ENCODE assay signal across 1 cellular context in genomic region chr20:6074145-6074561, GRCh38.
TF ChIP-seq lines count a peak whose summit lies in the region.

No MANE protein-coding gene starts in this region.

TF ChIP-seq in HepG2, 621 proteins besides CTCF, POLR2A, EP300 and RAD21 (continued from another document and continues in another):
- TF ChIP-seq RERE (CRISPR knock-in tag; IDR thresholded peaks at IDR 0.05; ENCODE audit: low read depth): no peak
- no peak for TF ChIP-seq IRF1 (CRISPR knock-in tag; IDR thresholded peaks at IDR 0.05; ENCODE audit: low read depth)
- TF ChIP-seq SIN3A (IDR thresholded peaks at IDR 0.05; ENCODE audit: borderline replicate concordance, low read depth, low read length): no peak
- no peak for TF ChIP-seq SPEN (CRISPR knock-in tag; IDR thresholded peaks at IDR 0.05; ENCODE audit: low read depth)
- TF ChIP-seq THAP11 (CRISPR knock-in tag; IDR thresholded peaks at IDR 0.05): 0 out of 2 replicates have a peak, but pooled peaks have one; percentile 34
- TF ChIP-seq ZZZ3 (CRISPR knock-in tag; IDR thresholded peaks at IDR 0.05; ENCODE audit: borderline replicate concordance): no peak
- TF ChIP-seq MIXL1 (CRISPR knock-in tag; IDR thresholded peaks at IDR 0.05): peak; percentile 84
- TF ChIP-seq TP53 (CRISPR knock-in tag; conservative IDR thresholded peaks at IDR 0.05): no peak
- no peak for TF ChIP-seq XBP1 (CRISPR knock-in tag; IDR thresholded peaks at IDR 0.05)
- TF ChIP-seq ZNF20 (CRISPR knock-in tag; IDR thresholded peaks at IDR 0.05): no peak
- TF ChIP-seq BRCA1 (CRISPR knock-in tag; IDR thresholded peaks at IDR 0.05): no peak
- TF ChIP-seq NFE2 (CRISPR knock-in tag; IDR thresholded peaks at IDR 0.05): no peak
- TF ChIP-seq ZNF513 (CRISPR knock-in tag; conservative IDR thresholded peaks at IDR 0.05): no peak
- no peak for TF ChIP-seq HOXA5 (CRISPR knock-in tag; IDR thresholded peaks at IDR 0.05)
- TF ChIP-seq TBX2 (CRISPR knock-in tag; IDR thresholded peaks at IDR 0.05; ENCODE audit: borderline replicate concordance): no peak
- no peak for TF ChIP-seq ZNF280B (CRISPR knock-in tag; IDR thresholded peaks at IDR 0.05; ENCODE audit: borderline replicate concordance)
- TF ChIP-seq ZNF558 (CRISPR knock-in tag; IDR thresholded peaks at IDR 0.05; ENCODE audit: borderline replicate concordance): no peak
- peak; percentile 72 for TF ChIP-seq XRCC5 (optimal IDR thresholded peaks at IDR 0.05; ENCODE audit: low read length)
- no peak for TF ChIP-seq FOXJ3 (CRISPR knock-in tag; IDR thresholded peaks at IDR 0.05; ENCODE audit: borderline replicate concordance)
- TF ChIP-seq MYC (CRISPR knock-in tag; IDR thresholded peaks at IDR 0.05; ENCODE audit: borderline replicate concordance): peak; percentile 30; the same call in 1 of the 2 replicates
- TF ChIP-seq TGIF2 (CRISPR knock-in tag; IDR thresholded peaks at IDR 0.05): no peak
- no peak for TF ChIP-seq KDM5B (CRISPR knock-in tag; IDR thresholded peaks at IDR 0.05; ENCODE audit: borderline replicate concordance)
- no peak for TF ChIP-seq PRDM4 (CRISPR knock-in tag; IDR thresholded peaks at IDR 0.05; ENCODE audit: borderline replicate concordance)
- TF ChIP-seq ZNF543 (CRISPR knock-in tag; IDR thresholded peaks at IDR 0.05): no peak
- TF ChIP-seq CREBL2 (CRISPR knock-in tag; IDR thresholded peaks at IDR 0.05; ENCODE audit: borderline replicate concordance): no peak
- TF ChIP-seq KAT2B (IDR thresholded peaks at IDR 0.05; ENCODE audit: borderline replicate concordance, low read depth, low read length): no peak
- TF ChIP-seq ZBTB25 (CRISPR knock-in tag; IDR thresholded peaks at IDR 0.05): no peak
- 0 out of 2 replicates have a peak, but pooled peaks have one; percentile 37 for TF ChIP-seq ZGPAT (CRISPR knock-in tag; IDR thresholded peaks at IDR 0.05)
- TF ChIP-seq ZSCAN31 (CRISPR knock-in tag; IDR thresholded peaks at IDR 0.05; ENCODE audit: low read depth): peak; percentile 62; the same call in 1 of the 2 replicates
- no peak for TF ChIP-seq ZNF460 (CRISPR knock-in tag; IDR thresholded peaks at IDR 0.05; ENCODE audit: borderline replicate concordance)
- TF ChIP-seq IRX3 (CRISPR knock-in tag; IDR thresholded peaks at IDR 0.05; ENCODE audit: borderline replicate concordance, low read depth): no peak
- TF ChIP-seq ZKSCAN8 (CRISPR knock-in tag; IDR thresholded peaks at IDR 0.05; ENCODE audit: borderline replicate concordance): no peak
- no peak for TF ChIP-seq ZNF746 (CRISPR knock-in tag; IDR thresholded peaks at IDR 0.05)
- peak; percentile 64 for TF ChIP-seq SOX5 (CRISPR knock-in tag; IDR thresholded peaks at IDR 0.05; ENCODE audit: borderline replicate concordance)
- TF ChIP-seq ZHX1 (CRISPR knock-in tag; IDR thresholded peaks at IDR 0.05; ENCODE audit: low read depth): no peak
- TF ChIP-seq PITX1 (CRISPR knock-in tag; IDR thresholded peaks at IDR 0.05): no peak
- peak; percentile 63 for TF ChIP-seq PPARG (CRISPR knock-in tag; conservative IDR thresholded peaks at IDR 0.05)
- no peak for TF ChIP-seq FOSL1 (CRISPR knock-in tag; IDR thresholded peaks at IDR 0.05; ENCODE audit: borderline replicate concordance)
- no peak for TF ChIP-seq SIX1 (CRISPR knock-in tag; IDR thresholded peaks at IDR 0.05; ENCODE audit: borderline replicate concordance)
- 0 out of 2 replicates have a peak, but pooled peaks have one; percentile 33 for TF ChIP-seq NFYB (CRISPR knock-in tag; IDR thresholded peaks at IDR 0.05)
- TF ChIP-seq ZNF121 (CRISPR knock-in tag; IDR thresholded peaks at IDR 0.05): no peak
- TF ChIP-seq FOXO1 (CRISPR knock-in tag; IDR thresholded peaks at IDR 0.05): no peak
- TF ChIP-seq CCAR2 (optimal IDR thresholded peaks at IDR 0.05; ENCODE audit: low read depth, low read length): peak; percentile 50
- TF ChIP-seq CSRNP2 (CRISPR knock-in tag; conservative IDR thresholded peaks at IDR 0.05; ENCODE audit: low read depth): no peak
